Comparison of ENCODE assay signal across 8 cellular contexts in genomic region chrX:15854080-15854655, GRCh38. TPM values are rescaled to one million over a fixed set of nuclear protein-coding genes. Genes with fewer than 3 reads are reported as not detected.
DNase-seq lines count a peak whose midpoint lies in the region; ATAC-seq and TF ChIP-seq lines count a peak whose summit lies in the region.

No MANE protein-coding gene starts in this region.

- peaks cover 24% of the 10 kb centered on the region for H3K36me3 ChIP-seq in endodermal cell (ENCODE audit: control insufficient read depth, insufficient read depth, low read length)

- H3K4me1 ChIP-seq in endodermal cell (ENCODE audit: control insufficient read depth, insufficient read depth, low read length) (peaks cover 7% of the 10 kb centered on the region), mononuclear cell (ENCODE audit: insufficient read depth, low read length) (peaks cover 25% of the 10 kb centered on the region)

- H3K36me3 Mint-ChIP-seq in endodermal cell (ENCODE audit: low read depth), result peaks cover 26% of the 10 kb centered on the region
- H3K36me3 Mint-ChIP-seq in stimulated activated memory B cell treated with anti-CD40 and anti-IgM and Interleukin-4, amounts not matched to agents 10 μg/mL and 1 μg/mL and 100 μg/mL, for 72 hours, result peaks cover 22% of the 10 kb centered on the region

- H3K9me3 ChIP-seq in endodermal cell (ENCODE audit: control insufficient read depth, low read length) (no peaks in the 10 kb centered on the region), mononuclear cell (ENCODE audit: low read depth, low read length) (no peaks in the 10 kb centered on the region)

- WGBS in endodermal cell (ENCODE audit: insufficient coverage in 1 of 2, insufficient read length in 1 of 2), 2 experiments, result 0% methylated on average over 11 to 48 of the region's 65 CpGs

- H3K27me3 Mint-ChIP-seq in endodermal cell (ENCODE audit: insufficient read depth), result peaks cover 4% of the 10 kb centered on the region
- H3K27me3 Mint-ChIP-seq in stimulated activated memory B cell treated with anti-CD40 and anti-IgM and Interleukin-4, amounts not matched to agents 10 μg/mL and 1 μg/mL and 100 μg/mL, for 72 hours, result no peaks in the 10 kb centered on the region

- ATAC-seq in GM18505 (IDR thresholded peaks at IDR 0.05; ENCODE audit: unreplicated experiment) (peak; percentile 38), HG02678 (IDR thresholded peaks at IDR 0.05; ENCODE audit: unreplicated experiment) (peak; percentile 34)
- ATAC-seq in stimulated activated memory B cell treated with anti-CD40 and anti-IgM and Interleukin-4, amounts not matched to agents 10 μg/mL and 1 μg/mL and 100 μg/mL, for 72 hours, result peak; percentile 52

- peak; percentile 36 for TF ChIP-seq POLR2A in GM18505 (IDR thresholded peaks at IDR 0.05; ENCODE audit: borderline replicate concordance, extremely low read depth, insufficient read depth, insufficient read length)

- DNase-seq in NCI-H2227 treated with DMSO at 0.1 percent for 48 hours (lab: John Stamatoyannopoulos, UW) (peak; percentile 19), endodermal cell (peak; percentile 85), epidermal melanocyte (ENCODE audit: insufficient read length, low spot score) (no peak)
- DNase-seq in activated CD8-positive, alpha-beta memory T cell treated with anti-CD3 and anti-CD28 coated beads, Interleukin-2, amount 50 U/mL, for 4 hours, result peak; percentile 51

- peaks cover 49% of the 10 kb centered on the region for H3K4me1 Mint-ChIP-seq in endodermal cell
- peaks cover 28% of the 10 kb centered on the region for H3K4me1 Mint-ChIP-seq in stimulated activated memory B cell treated with anti-CD40 and anti-IgM and Interleukin-4, amounts not matched to agents 10 μg/mL and 1 μg/mL and 100 μg/mL, for 72 hours

- peak overlapping the region; percentile 90 for H3K4me3 Mint-ChIP-seq in endodermal cell
- peak overlapping the region; percentile 77 for H3K4me3 Mint-ChIP-seq in stimulated activated memory B cell treated with anti-CD40 and anti-IgM and Interleukin-4, amounts not matched to agents 10 μg/mL and 1 μg/mL and 100 μg/mL, for 72 hours

- H3K9me3 Mint-ChIP-seq in endodermal cell, result no peaks in the 10 kb centered on the region
- no peaks in the 10 kb centered on the region for H3K9me3 Mint-ChIP-seq in stimulated activated memory B cell treated with anti-CD40 and anti-IgM and Interleukin-4, amounts not matched to agents 10 μg/mL and 1 μg/mL and 100 μg/mL, for 72 hours

- H3K9ac ChIP-seq in endodermal cell (ENCODE audit: extremely low read depth, low read length, poor library complexity, severe bottlenecking), result peak overlapping the region; percentile 69

- peak overlapping the region; percentile 97 for H3K4me3 ChIP-seq in endodermal cell (ENCODE audit: low read length)
- peak overlapping the region; percentile 63 for H3K4me3 ChIP-seq in mononuclear cell (ENCODE audit: low read length)

- peak overlapping the region; percentile 73 for H3K27ac ChIP-seq in endodermal cell (ENCODE audit: low read depth, low read length)

- TF ChIP-seq CTCF in endodermal cell (conservative IDR thresholded peaks at IDR 0.05), result peak; percentile 68

- peak overlapping the region; percentile 3 for H3K27ac Mint-ChIP-seq in endodermal cell
- H3K27ac Mint-ChIP-seq in stimulated activated memory B cell treated with anti-CD40 and anti-IgM and Interleukin-4, amounts not matched to agents 10 μg/mL and 1 μg/mL and 100 μg/mL, for 72 hours, result peak overlapping the region; percentile 97

- no peaks in the 10 kb centered on the region for H3K27me3 ChIP-seq in endodermal cell (ENCODE audit: control insufficient read depth, insufficient read depth, low read length, poor library complexity, severe bottlenecking)
- H3K27me3 ChIP-seq in mononuclear cell (ENCODE audit: insufficient read depth, low read length), result no peaks in the 10 kb centered on the region

RNA-seq across cellular contexts. Expression of gene AP1S2, which starts 0.4 kb away (rescaled TPM):
- 100 to 1,000 TPM; 133 to 220 TPM for total RNA-seq in endodermal cell
- 128 TPM for polyA plus RNA-seq in endodermal cell (2013, experiment 1 of 2)
- polyA plus RNA-seq in endodermal cell (2013, experiment 2 of 2), result 136 TPM
- 170 TPM for total RNA-seq in mononuclear cell
